Comparison of ENCODE assay signal across 12 cellular contexts in genomic region chr9:136695955-136696354, GRCh38.
DNase-seq lines count a peak whose midpoint lies in the region; ATAC-seq and TF ChIP-seq lines count a peak whose summit lies in the region.
"Had no signal": no experiment of that assay in that cellular context is flagged by ENCODE, and none has a peak within 500 bp of the region (broad histone marks: within the 10 kb centered on the region; RNA-seq: fewer than 3 reads in every experiment).

No MANE protein-coding gene starts in this region.

- no peak for ATAC-seq in HG02870 (IDR thresholded peaks at IDR 0.05; ENCODE audit: unreplicated experiment)
- ATAC-seq in GM18520 (IDR thresholded peaks at IDR 0.05; ENCODE audit: unreplicated experiment) = no peak
- no peak for ATAC-seq in HG03175 (IDR thresholded peaks at IDR 0.05; ENCODE audit: unreplicated experiment)
- no peak for ATAC-seq in HG02642 (IDR thresholded peaks at IDR 0.05; ENCODE audit: poor library complexity, unreplicated experiment)

- H3K36me3 ChIP-seq in mucosa of rectum (ENCODE audit: control insufficient read depth in 2 of 2, insufficient read depth in 2 of 2, low read length in 2 of 2) = no peaks in the 10 kb centered on the region
- H3K36me3 ChIP-seq: BE2C had no signal

- TF ChIP-seq CTCF in NB4 (IDR thresholded peaks at IDR 0.05; ENCODE audit: low read depth, low read length) (no peak), RWPE1 (conservative IDR thresholded peaks at IDR 0.05; ENCODE audit: low read depth) (no peak)

- no peak for TF ChIP-seq POLR2A in NB4 (IDR thresholded peaks at IDR 0.05; ENCODE audit: extremely low read depth, insufficient read length)

- H3K27ac ChIP-seq in RWPE1 = peak overlapping the region; percentile 84
- H3K27ac ChIP-seq in mucosa of rectum (ENCODE audit: low read depth in 2 of 2, low read length in 2 of 2) = peak overlapping the region; percentile 41 to 69

- CTCF ChIA-PET in RWPE1 (lab: Yijun Ruan, JAX) = interaction anchor here (0.6 to 2.8 kb wide), 6 partner anchors 18 to 334 kb away, joined by 3 to 22 read pairs (median 4); partner anchors contain the start of gene LCN6

- H3K9me3 ChIP-seq in mucosa of rectum (ENCODE audit: control insufficient read depth in 2 of 2, low read length in 2 of 2) = no peaks in the 10 kb centered on the region
- H3K9me3 ChIP-seq: BE2C had no signal

- H3K9ac ChIP-seq in mucosa of rectum (ENCODE audit: low read depth in 1 of 2, low read length in 2 of 2) = peak overlapping the region; percentile 24 to 66

- DNase-seq in DMS153 (lab: John Stamatoyannopoulos, UW) (peak; percentile 67), NB4 (ENCODE audit: low read depth) (peak; percentile 34), RWPE1 (ENCODE audit: low spot score) (no peak)
- DNase-seq: activated CD4-positive, alpha-beta T cell treated with anti-CD3 and anti-CD28 coated beads, Interleukin-2, amount 50 U/mL, for 4 hours; activated gamma-delta T cell; BE2C; stimulated activated CD4-positive, alpha-beta T cell treated with anti-CD3 and anti-CD28 coated beads, Interleukin-4, amount 100 ng/mL, for 4 hours had no signal

- peaks cover 34 to 65% of the 10 kb centered on the region in 2 donors for H3K4me1 ChIP-seq in mucosa of rectum (ENCODE audit: control insufficient read depth in 2 of 2, insufficient read depth in 2 of 2, low read length in 2 of 2)
- H3K4me1 ChIP-seq: BE2C had no signal

- POLR2A ChIA-PET in RWPE1 (lab: Yijun Ruan, JAX; ENCODE audit: low non-redundant PET) = interaction anchor here (0.6 kb wide), 1 partner anchor 969 kb away, joined by 3 read pairs; no protein-coding TSS in a partner anchor

- no peak overlapping the region for H3K4me3 ChIP-seq in NB4 (ENCODE audit: low read depth, low read length)
- H3K4me3 ChIP-seq in mucosa of rectum (ENCODE audit: low read length in 2 of 2) = no peak overlapping the region

- peaks cover 4 to 13% of the 10 kb centered on the region in 2 donors for H3K27me3 ChIP-seq in mucosa of rectum (ENCODE audit: control insufficient read depth in 2 of 2, insufficient read depth in 2 of 2, low read length in 2 of 2)
- H3K27me3 ChIP-seq: BE2C had no signal
